Comparison of ENCODE assay signal across 26 cellular contexts in the genomic region with DNA sequence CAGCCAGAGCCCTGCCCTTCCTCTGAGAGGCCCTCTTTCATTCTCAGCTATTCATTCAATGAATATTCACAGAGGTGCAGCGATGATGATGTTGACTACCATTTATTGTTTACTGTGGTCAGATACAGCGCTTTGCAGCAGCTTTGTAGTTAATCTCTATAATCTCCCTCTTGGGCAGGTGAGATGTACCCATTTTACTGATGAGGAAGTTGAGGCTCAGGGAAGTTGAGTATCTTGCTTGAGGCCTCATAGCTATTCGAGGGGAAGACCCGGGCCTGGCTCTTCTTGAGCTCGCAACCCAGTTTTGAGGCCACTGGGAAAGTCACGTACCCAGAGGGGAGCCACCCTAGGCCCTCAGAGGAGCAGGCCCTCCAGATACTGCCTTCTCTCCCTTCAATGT. TPM values are rescaled to one million over a fixed set of nuclear protein-coding genes. Genes with fewer than 3 reads are reported as not detected.
DNase-seq lines count a peak whose midpoint lies in the region; ATAC-seq, FAIRE-seq and TF ChIP-seq lines count a peak whose summit lies in the region.
"Had no signal": no experiment of that assay in that cellular context is flagged by ENCODE, and none has a peak within 500 bp of the region (broad histone marks: within the 10 kb centered on the region; RNA-seq: fewer than 3 reads in every experiment).

No MANE protein-coding gene starts in this region.

- CTCF ChIA-PET in HepG2 (lab: Yijun Ruan, JAX; ENCODE audit: low intra/inter-chr PET ratio, low total read pairs) = no interaction called here
- CTCF ChIA-PET in K562 (lab: Yijun Ruan, JAX; ENCODE audit: low intra/inter-chr PET ratio) = no interaction called here

- H2AK5ac ChIP-seq in neuronal stem cell (ENCODE audit: low read depth, low read length) = no peak overlapping the region

- TF ChIP-seq POLR2A in HepG2 (IDR thresholded peaks at IDR 0.05; ENCODE audit: insufficient read depth in 1 of 2, low read depth in 2 of 2, low read length in 2 of 2) = no peak
- TF ChIP-seq POLR2A in right lobe of liver (IDR thresholded peaks at IDR 0.05) = no peak
- TF ChIP-seq POLR2A in K562 (conservative IDR thresholded peaks at IDR 0.05) = no peak
- TF ChIP-seq POLR2A in suprapubic skin (IDR thresholded peaks at IDR 0.05) = no peak
- no peak for TF ChIP-seq POLR2A in body of pancreas (IDR thresholded peaks at IDR 0.05)

- in situ Hi-C loops in HepG2 (cut with HindIII; ENCODE audit: extremely low pct_ligation_motif_present, low pct_unique_long_range_greater_than_20kb) (no loop called here), K562 (cut with MboI) (no loop called here), GM13977 (cut with MboI; ENCODE audit: low pct_unique_long_range_greater_than_20kb, low sequenced_read_pairs, unreplicated experiment) (no loop called here)

- no peaks in the 10 kb centered on the region for H3K36me3 ChIP-seq in HepG2 (replicated peaks in 1 of 2; ENCODE audit: control insufficient read depth in 1 of 2, insufficient read depth in 2 of 2, low read length in 2 of 2)
- no peaks in the 10 kb centered on the region for H3K36me3 ChIP-seq in right lobe of liver
- H3K36me3 ChIP-seq in K562 (ENCODE audit: control insufficient read depth, insufficient read depth, low read length) = no peaks in the 10 kb centered on the region
- H3K36me3 ChIP-seq in neuronal stem cell (replicated peaks in 1 of 2; ENCODE audit: control insufficient read depth in 2 of 2, insufficient read depth in 2 of 2, low read length in 2 of 2) = no peaks in the 10 kb centered on the region
- peaks cover 2% of the 10 kb centered on the region for H3K36me3 ChIP-seq in suprapubic skin
- H3K36me3 ChIP-seq in body of pancreas (replicated peaks in 1 of 2; ENCODE audit: insufficient read depth in 1 of 2, low read depth in 2 of 2) = no peaks in the 10 kb centered on the region
- H3K36me3 ChIP-seq: BE2C, BLaER1 had no signal

- H2AFZ ChIP-seq in HepG2 (ENCODE audit: low read length) (no peak overlapping the region), K562 (ENCODE audit: low read depth, low read length) (no peak overlapping the region), neuronal stem cell (ENCODE audit: low read length) (no peak overlapping the region)

- H4K20me1 ChIP-seq in HepG2 (ENCODE audit: insufficient read depth, low read length) (no peaks in the 10 kb centered on the region), K562 (replicated peaks; ENCODE audit: control insufficient read depth, insufficient read depth, low read length) (0 out of 2 replicates have a peak, but pooled peaks cover 16% of the 10 kb centered on the region)
- H4K20me1 ChIP-seq: BLaER1 had no signal

- no peak overlapping the region for H3K9ac ChIP-seq in HepG2 (ENCODE audit: insufficient read depth, low read depth, low read length)
- H3K9ac ChIP-seq in K562 (ENCODE audit: insufficient read depth in 1 of 2, low read depth in 2 of 2, low read length in 2 of 2) = no peak overlapping the region
- H3K9ac ChIP-seq in neuronal stem cell (ENCODE audit: low read depth, low read length, poor library complexity) = no peak overlapping the region
- H3K9ac ChIP-seq: BLaER1 had no signal

- no peak overlapping the region for H2BK15ac ChIP-seq in neuronal stem cell (ENCODE audit: low read length)

- no peak overlapping the region for H3K23ac ChIP-seq in neuronal stem cell (ENCODE audit: low read depth, low read length, poor library complexity)

- H3K9me3 ChIP-seq in HepG2 (ENCODE audit: low read length) (no peaks in the 10 kb centered on the region), right lobe of liver (no peaks in the 10 kb centered on the region), K562 (replicated peaks; ENCODE audit: control insufficient read depth, insufficient read depth, low read depth, low read length) (no peaks in the 10 kb centered on the region), neuronal stem cell (replicated peaks in 1 of 2; ENCODE audit: control insufficient read depth in 2 of 2, insufficient read depth in 1 of 2, low read depth in 1 of 2, low read length in 2 of 2) (no peaks in the 10 kb centered on the region), suprapubic skin (no peaks in the 10 kb centered on the region), body of pancreas (no peaks in the 10 kb centered on the region)
- H3K9me3 ChIP-seq: BE2C, BLaER1 had no signal

- 13% methylated on average over 3 of the region's 6 CpGs for WGBS in HepG2 (ENCODE audit: low lambda C conversion rate)
- WGBS in right lobe of liver (ENCODE audit: insufficient coverage, low coverage, low lambda C conversion rate, missing lambda C conversion rate) = no CpG with 5 or more reads among the region's 6 CpGs
- 0% methylated on average over 5 of the region's 6 CpGs for WGBS in K562 (ENCODE audit: insufficient coverage, low coverage, missing lambda C conversion rate)
- no CpG with 5 or more reads among the region's 6 CpGs for WGBS in neuronal stem cell (ENCODE audit: extremely low coverage in 2 of 2, insufficient read length in 2 of 2, insufficient replicate concordance in 1 of 2), 2 donors
- WGBS in suprapubic skin = 93% methylated on average over 3 of the region's 6 CpGs
- WGBS in body of pancreas, 2 donors = 85 to 96% methylated on average over 5 to 6 of the region's 6 CpGs

- no peaks in the 10 kb centered on the region for H3K4me1 ChIP-seq in HepG2 (ENCODE audit: insufficient read depth, low read length)
- no peaks in the 10 kb centered on the region for H3K4me1 ChIP-seq in right lobe of liver
- no peaks in the 10 kb centered on the region for H3K4me1 ChIP-seq in K562 (replicated peaks in 1 of 2; ENCODE audit: control insufficient read depth in 2 of 2, insufficient read depth in 2 of 2, low read length in 2 of 2)
- no peaks in the 10 kb centered on the region for H3K4me1 ChIP-seq in neuronal stem cell (ENCODE audit: control insufficient read depth in 2 of 2, insufficient read depth in 1 of 2, low read depth in 1 of 2, low read length in 2 of 2)
- H3K4me1 ChIP-seq in suprapubic skin = no peaks in the 10 kb centered on the region
- no peaks in the 10 kb centered on the region for H3K4me1 ChIP-seq in body of pancreas
- H3K4me1 ChIP-seq: BE2C had no signal

- FAIRE-seq in HepG2 (lab: Jason Lieb, UNC) (no peak), K562 (lab: Jason Lieb, UNC) (no peak)
- FAIRE-seq: A204.1, G401.6, GM12891, GM18507 had no signal

- H3K27me3 ChIP-seq in HepG2 (ENCODE audit: control insufficient read depth in 1 of 2, insufficient read depth in 2 of 2, low read length in 2 of 2) (peaks cover 27 to 89% of the 10 kb centered on the region in 2 experiments), right lobe of liver (no peaks in the 10 kb centered on the region), K562 (ENCODE audit: control insufficient read depth in 2 of 2, insufficient read depth in 2 of 2, low read length in 2 of 2) (peaks cover 17 to 82% of the 10 kb centered on the region in 2 experiments), neuronal stem cell (ENCODE audit: control insufficient read depth in 3 of 3, insufficient read depth in 3 of 3, low read depth in 1 of 3, low read length in 3 of 3) (peaks cover 0 to 77% (median 5%) of the 10 kb centered on the region in 3 experiments), suprapubic skin (peaks cover 7% of the 10 kb centered on the region), body of pancreas (no peaks in the 10 kb centered on the region)
- H3K27me3 ChIP-seq: BE2C, BLaER1 had no signal

- POLR2A ChIA-PET in HepG2 (lab: Yijun Ruan, JAX) = no interaction called here
- POLR2A ChIA-PET in K562 (lab: Yijun Ruan, JAX) = no interaction called here

- no peak overlapping the region for H3K4ac ChIP-seq in neuronal stem cell (ENCODE audit: low read length)

- no peak for DNase-seq in HepG2 (ENCODE audit: low spot score)
- DNase-seq in right lobe of liver = no peak
- no peak for DNase-seq in K562 (ENCODE audit: extremely low read depth in 1 of 4, low spot score in 3 of 4)
- DNase-seq in neuronal stem cell (ENCODE audit: low spot score) = no peak
- DNase-seq in suprapubic skin (ENCODE audit: low spot score in 2 of 2) = no peak
- DNase-seq in body of pancreas = no peak
- DNase-seq in GM13977 (ENCODE audit: low spot score) = no peak
- DNase-seq: 8988T; ACHN; BE2C; C1 segment of cervical spinal cord; CD4-positive, CD25-positive, alpha-beta regulatory T cell; CD8-positive, alpha-beta memory T cell; COR-L47; DMS 273 treated with DMSO at 0.1 percent for 48 hours; DMS153; DMS53; DMS79; GF-D8 had no signal

- no peak overlapping the region for H4K91ac ChIP-seq in neuronal stem cell (ENCODE audit: low read depth, low read length, poor library complexity)

- H3K18ac ChIP-seq in neuronal stem cell (ENCODE audit: low read length) = no peak overlapping the region

- peak overlapping the region; percentile 75 for H3K14ac ChIP-seq in neuronal stem cell (ENCODE audit: low read length)

- H3K9me1 ChIP-seq in K562 (ENCODE audit: control insufficient read depth, insufficient read depth, low read length) = no peaks in the 10 kb centered on the region

- H4K8ac ChIP-seq in neuronal stem cell (ENCODE audit: low read depth, low read length) = no peak overlapping the region

- no peak overlapping the region for H2BK5ac ChIP-seq in neuronal stem cell (ENCODE audit: low read length)

- TF ChIP-seq EP300 in HepG2 (IDR thresholded peaks at IDR 0.05; ENCODE audit: low read depth in 2 of 2, low read length in 2 of 2) (no peak), HepG2 (CRISPR knock-in tag; IDR thresholded peaks at IDR 0.05; ENCODE audit: borderline replicate concordance) (no peak), K562 (IDR thresholded peaks at IDR 0.05; ENCODE audit: low read length) (no peak), suprapubic skin (IDR thresholded peaks at IDR 0.05) (no peak)

- TF ChIP-seq RAD21 in HepG2 (CRISPR knock-in tag; IDR thresholded peaks at IDR 0.05) = no peak
- no peak for TF ChIP-seq RAD21 in K562 (CRISPR knock-in tag; conservative IDR thresholded peaks at IDR 0.05 in 1 of 2, IDR thresholded peaks at IDR 0.05 in 1 of 2)

- no peak overlapping the region for H2BK12ac ChIP-seq in neuronal stem cell (ENCODE audit: low read length)

- BruUV-seq in HepG2 (replicated peaks; lab: Mats Ljungman, UMichigan) (no TSS peak), K562 (replicated peaks; lab: Mats Ljungman, UMichigan) (no TSS peak)

- H3K27ac ChIP-seq in HepG2 (ENCODE audit: extremely low read length, insufficient read depth, low read length) (no peak overlapping the region), right lobe of liver (no peak overlapping the region), K562 (ENCODE audit: extremely low read depth, low read depth, low read length) (no peak overlapping the region), neuronal stem cell (replicated peaks; ENCODE audit: low read length) (no peak overlapping the region), suprapubic skin (no peak overlapping the region), body of pancreas (no peak overlapping the region)
- H3K27ac ChIP-seq: BLaER1 had no signal

- H3K79me2 ChIP-seq in HepG2 (ENCODE audit: insufficient read depth, low read length) (no peaks in the 10 kb centered on the region), K562 (ENCODE audit: control insufficient read depth, insufficient read depth, low read length) (no peaks in the 10 kb centered on the region)

- H3K79me1 ChIP-seq in neuronal stem cell (ENCODE audit: low read depth, low read length) = no peaks in the 10 kb centered on the region

- intact Hi-C loops in HepG2 (cut with micrococcal nuclease; ENCODE audit: unreplicated experiment) = no loop called here
- intact Hi-C loops in right lobe of liver (cut with DNase I) = loop anchor here in 1 of 2 donors (10.0 kb wide), 1 partner anchor 79 kb away; no protein-coding TSS in a partner anchor
- intact Hi-C loops in K562 (cut with micrococcal nuclease) = no loop called here
- intact Hi-C loops in body of pancreas (cut with DNase I) = loop anchor here (10.0 kb wide), 1 partner anchor 169 kb away; no protein-coding TSS in a partner anchor

- H2BK120ac ChIP-seq in neuronal stem cell (ENCODE audit: low read depth, low read length) = no peak overlapping the region

- no peak overlapping the region for H3K4me3 ChIP-seq in HepG2 (replicated peaks in 1 of 3; ENCODE audit: insufficient read depth in 1 of 3, low read depth in 2 of 3, low read length in 3 of 3)
- H3K4me3 ChIP-seq in right lobe of liver = no peak overlapping the region
- no peak overlapping the region for H3K4me3 ChIP-seq in K562
- H3K4me3 ChIP-seq in neuronal stem cell (ENCODE audit: low read length in 2 of 2) = no peak overlapping the region
- H3K4me3 ChIP-seq in suprapubic skin = no peak overlapping the region
- no peak overlapping the region for H3K4me3 ChIP-seq in body of pancreas
- H3K4me3 ChIP-seq: BLaER1 had no signal

- TF ChIP-seq CTCF in HepG2 (CRISPR knock-in tag; IDR thresholded peaks at IDR 0.05) (no peak), right lobe of liver (IDR thresholded peaks at IDR 0.05) (no peak), K562 (IDR thresholded peaks at IDR 0.05 in 2 of 3, conservative IDR thresholded peaks at IDR 0.05 in 1 of 3; ENCODE audit: insufficient read depth in 2 of 3, low read depth in 1 of 3, low read length in 3 of 3) (no peak), suprapubic skin (IDR thresholded peaks at IDR 0.05) (no peak), body of pancreas (IDR thresholded peaks at IDR 0.05) (no peak), GM13977 (IDR thresholded peaks at IDR 0.05; ENCODE audit: extremely low read depth, insufficient read depth, missing control alignments) (no peak)

- no peak overlapping the region for H3K4me2 ChIP-seq in HepG2 (ENCODE audit: low read depth, low read length)
- H3K4me2 ChIP-seq in K562 (ENCODE audit: insufficient read depth, low read length) = no peak overlapping the region
- no peak overlapping the region for H3K4me2 ChIP-seq in neuronal stem cell (ENCODE audit: insufficient read depth, low read length, poor library complexity, severe bottlenecking)

- ATAC-seq in HepG2 = no peak
- ATAC-seq in right lobe of liver = no peak
- ATAC-seq in K562 = no peak
- ATAC-seq in body of pancreas = no peak

RNA-seq across cellular contexts. Expression of a gene that starts 9.9 kb away (rescaled TPM):
- total RNA-seq in HepG2 (2016; rRNA removed; fragmentation: Illumina TruSeq; extraction: Trizol) (0.17 and 0.20 TPM in 2 replicates), right lobe of liver (10 to 100 TPM in 3 of 6 experiments, 1 to 10 TPM in 2, under 1 TPM in 1; 0.37 to 15.9 (median 9.6) TPM), K562 (2014; rRNA removed) (not detected in 2 replicates), K562 (2014; rRNA removed; fragmentation: Illumina TruSeq; extraction: Trizol) (not detected in 2 replicates), K562 (2015; rRNA removed; fragmentation: Illumina TruSeq; extraction: Trizol) (not detected in 2 replicates), K562 (2021) (0.11 TPM in 1 of 2 replicates, not detected in the other), suprapubic skin (10 to 100 TPM; 12.1 to 26.1 (median 18.2) TPM), body of pancreas (1 to 10 TPM; 3.6 to 7.9 TPM)
- total RNA-seq in HepG2 (2016; cell fraction: cytosol; rRNA removed; fragmentation: Illumina TruSeq; extraction: Trizol; ENCODE audit: low read depth) = not detected in 2 replicates
- 0.09 and 0.19 TPM in 2 replicates for total RNA-seq in HepG2 (2016; cell fraction: insoluble cytoplasmic fraction; rRNA removed; fragmentation: Illumina TruSeq; extraction: Trizol)
- total RNA-seq in HepG2 (2016; cell fraction: membrane; rRNA removed; fragmentation: Illumina TruSeq; extraction: Trizol) = 0.09 and 0.10 TPM in 2 replicates
- 0.40 and 0.47 TPM in 2 replicates for total RNA-seq in HepG2 (2016; cell fraction: nucleus; rRNA removed; fragmentation: Illumina TruSeq; extraction: Trizol)
- polyA plus RNA-seq in HepG2 (2011; rRNA removed) (1.7 and 2.4 TPM in 2 replicates), K562 (2011; rRNA removed) (not detected in 2 replicates), K562 (2014; fragmentation: Illumina TruSeq; extraction: Trizol) (0.04 TPM in 1 of 2 replicates, not detected in the other), K562 (2014; fragmentation: Nextera tagmentation; extraction: Ambion mirVana) (not detected), K562 (2014; rRNA removed) (not detected in 2 replicates)
- 2.2 and 2.3 TPM in 2 replicates for polyA plus RNA-seq in HepG2 (2011; cell fraction: cytosol; rRNA removed)
- 2.0 and 2.4 TPM in 2 replicates for polyA plus RNA-seq in HepG2 (2011; cell fraction: nucleus; rRNA removed)
- polyA plus RNA-seq in HepG2 (2012) = 0.34 and 0.88 TPM in 2 replicates
- 0.05 TPM in 1 of 2 replicates, not detected in the other for polyA plus RNA-seq in HepG2 (2016; cell fraction: cytosol; fragmentation: Illumina TruSeq; extraction: Trizol; ENCODE audit: low read depth)
- polyA plus RNA-seq in HepG2 (2016; cell fraction: insoluble cytoplasmic fraction; fragmentation: Illumina TruSeq; extraction: Trizol; ENCODE audit: low read depth) = 0.10 and 0.17 TPM in 2 replicates
- 0.06 TPM in 2 replicates for polyA plus RNA-seq in HepG2 (2016; cell fraction: membrane; fragmentation: Illumina TruSeq; extraction: Trizol; ENCODE audit: low read depth)
- 0.37 and 0.68 TPM in 2 replicates for polyA plus RNA-seq in HepG2 (2016; cell fraction: nucleus; fragmentation: Illumina TruSeq; extraction: Trizol; ENCODE audit: insufficient read depth, low read depth)
- 4.0 TPM in 1 of 2 replicates, not detected in the other for polyA minus RNA-seq in HepG2 (2011; rRNA and poly(A)+ RNA removed; ENCODE audit: low replicate concordance)
- polyA minus RNA-seq in HepG2 (2011; cell fraction: cytosol; rRNA and poly(A)+ RNA removed) = 2.7 TPM in 2 replicates
- 0.90 and 1.1 TPM in 2 replicates for polyA minus RNA-seq in HepG2 (2011; cell fraction: nucleus; rRNA and poly(A)+ RNA removed)
- not detected in 2 replicates for total RNA-seq in K562 (2011; cell fraction: chromatin; rRNA removed; ENCODE audit: low replicate concordance)
- not detected in 2 replicates for total RNA-seq in K562 (2011; cell fraction: nucleolus; rRNA removed)
- total RNA-seq in K562 (2011; cell fraction: nucleoplasm; rRNA removed) = not detected in 2 replicates
- polyA plus RNA-seq in K562 (2011; cell fraction: cytosol; rRNA removed) = not detected in 2 replicates
- not detected in 2 replicates for polyA plus RNA-seq in K562 (2011; cell fraction: nucleus; rRNA removed)
- not detected in 2 replicates for polyA plus RNA-seq in K562 (2012)
- polyA minus RNA-seq in K562 (2011; rRNA and poly(A)+ RNA removed) = not detected in 2 replicates
- polyA minus RNA-seq in K562 (2011; cell fraction: cytosol; rRNA and poly(A)+ RNA removed) = not detected in 2 replicates
- not detected in 2 replicates for polyA minus RNA-seq in K562 (2011; cell fraction: nucleus; rRNA and poly(A)+ RNA removed)
- not detected for polyA plus RNA-seq in neuronal stem cell (2013, experiment 1 of 2)
- polyA plus RNA-seq in neuronal stem cell (2013, experiment 2 of 2) = 0.01 TPM
- total RNA-seq: CD4-positive, alpha-beta memory T cell; CD4-positive, CD25-positive, alpha-beta regulatory T cell; CD8-positive, alpha-beta memory T cell had no signal
- polyA plus RNA-seq: CD14-positive monocyte; CD4-positive, alpha-beta memory T cell; CD4-positive, CD25-positive, alpha-beta regulatory T cell; CD8-positive, alpha-beta memory T cell had no signal
